In the genomic region with DNA sequence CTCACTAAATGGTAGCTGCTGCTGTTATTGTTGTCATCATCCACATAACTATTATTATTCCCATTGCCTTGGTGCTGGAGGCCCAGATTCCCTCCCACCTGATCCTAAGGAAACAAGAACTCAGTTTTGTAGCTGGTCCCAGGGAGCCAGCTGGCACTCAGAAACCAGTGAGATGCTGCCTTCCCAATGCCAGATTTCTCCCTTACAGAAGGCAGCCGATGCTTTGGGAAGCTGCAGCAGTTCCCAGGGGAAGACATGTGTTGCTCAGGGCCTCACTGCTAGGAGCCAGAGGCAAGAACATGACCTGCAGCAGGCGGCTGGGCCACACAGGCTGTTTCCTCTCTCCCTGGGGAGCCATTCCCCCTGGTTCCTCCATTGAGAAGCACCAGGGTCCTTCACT, we compare ENCODE assay signal across 27 cellular contexts. TPM values are rescaled to one million over a fixed set of nuclear protein-coding genes. Genes with fewer than 3 reads are reported as not detected.
DNase-seq lines count a peak whose midpoint lies in the region; TF ChIP-seq lines count a peak whose summit lies in the region.
"Had no signal": no experiment of that assay in that cellular context is flagged by ENCODE, and none has a peak within 500 bp of the region (broad histone marks: within the 10 kb centered on the region; RNA-seq: fewer than 3 reads in every experiment).

No MANE protein-coding gene starts in this region.

- H3K4me1 ChIP-seq in BLaER1 treated with 17β-estradiol and CSF1 and Interleukin-3, amounts not matched to agents 10 nM and 100 nM: peaks cover 15 to 27% (median 18%) of the 10 kb centered on the region in 10 experiments
- no peaks in the 10 kb centered on the region for H3K4me1 ChIP-seq in prostate gland (replicated peaks)
- H3K4me1 ChIP-seq: Caco-2 had no signal

- H3K36me3 ChIP-seq in BLaER1 treated with 17β-estradiol and CSF1 and Interleukin-3, amounts not matched to agents 10 nM and 100 nM: no peaks in the 10 kb centered on the region
- no peaks in the 10 kb centered on the region for H3K36me3 ChIP-seq in prostate gland
- H3K36me3 ChIP-seq: MG63 had no signal

- no peak for TF ChIP-seq POLR2A in prostate gland (IDR thresholded peaks at IDR 0.05)

- no peak overlapping the region for H3K4me3 ChIP-seq in BLaER1 treated with 17β-estradiol and CSF1 and Interleukin-3, amounts not matched to agents 10 nM and 100 nM
- no peak overlapping the region for H3K4me3 ChIP-seq in dorsolateral prefrontal cortex
- H3K4me3 ChIP-seq in prostate gland: no peak overlapping the region
- H3K4me3 ChIP-seq: K562, MG63, PC-9, SK-N-MC had no signal

- H3K4me2 ChIP-seq in BLaER1 treated with 17β-estradiol and CSF1 and Interleukin-3, amounts not matched to agents 10 nM and 100 nM: peak overlapping the region; percentile 38 to 69 (median 55)
- H3K4me2 ChIP-seq: PC-9 had no signal

- H3K27me3 ChIP-seq in BLaER1 treated with 17β-estradiol and CSF1 and Interleukin-3, amounts not matched to agents 10 nM and 100 nM: no peaks in the 10 kb centered on the region
- H3K27me3 ChIP-seq in dorsolateral prefrontal cortex (peaks cover 0 to 6% (median 0%) of the 10 kb centered on the region in 45 donors), prostate gland (replicated peaks; ENCODE audit: insufficient read depth) (no peaks in the 10 kb centered on the region)

- H4K20me1 ChIP-seq in BLaER1 treated with 17β-estradiol and CSF1 and Interleukin-3, amounts not matched to agents 10 nM and 100 nM: no peaks in the 10 kb centered on the region

- H3K9me3 ChIP-seq in BLaER1 treated with 17β-estradiol and CSF1 and Interleukin-3, amounts not matched to agents 10 nM and 100 nM (replicated peaks in 1 of 11): no peaks in the 10 kb centered on the region
- no peaks in the 10 kb centered on the region for H3K9me3 ChIP-seq in prostate gland
- H3K9me3 ChIP-seq: Caco-2, MG63 had no signal

- H3K9ac ChIP-seq in BLaER1 treated with 17β-estradiol and CSF1 and Interleukin-3, amounts not matched to agents 10 nM and 100 nM: no peak overlapping the region

- intact Hi-C loops in dorsolateral prefrontal cortex (cut with DNase I) (no loop called here), prostate gland (cut with DNase I) (no loop called here)

- no peak overlapping the region for H3K27ac ChIP-seq in BLaER1 treated with 17β-estradiol and CSF1 and Interleukin-3, amounts not matched to agents 10 nM and 100 nM
- H3K27ac ChIP-seq in dorsolateral prefrontal cortex (peak overlapping the region in 37 of 59 donors; percentile 13 to 82 (median 52)), prostate gland (no peak overlapping the region)
- H3K27ac ChIP-seq: HL-60, PC-9, SK-N-MC had no signal

- peak; percentile 19 for DNase-seq in NCI-H2171 (lab: John Stamatoyannopoulos, UW)
- DNase-seq in dorsolateral prefrontal cortex: peak in 6 of 10 donors; percentile 17 to 68 (median 58)
- peak; percentile 63 for DNase-seq in occipital lobe (lab: John Stamatoyannopoulos, UW)
- no peak for DNase-seq in kidney glomerular epithelial cell (lab: John Stamatoyannopoulos, UW)
- no peak for DNase-seq in prostate gland (ENCODE audit: low spot score)
- DNase-seq in activated naive CD4-positive, alpha-beta T cell (lab: John Stamatoyannopoulos, UW): no peak
- no peak for DNase-seq in DMS53 treated with DMSO at 0.1 percent for 48 hours (lab: John Stamatoyannopoulos, UW; ENCODE audit: unreplicated experiment)
- DNase-seq: Caco-2; CD4-positive, alpha-beta memory T cell; DMS153; GDM1; MG63; NCI-H1092; NCI-H146; NCI-H2081 treated with DMSO at 0.1 percent for 48 hours; NCI-H446 treated with DMSO at 0.1 percent for 48 hours; NCI-H69; PC-9; RPMI8226; SHP77 had no signal

- TF ChIP-seq CTCF in dorsolateral prefrontal cortex (IDR thresholded peaks at IDR 0.05 in 54 of 56, conservative IDR thresholded peaks at IDR 0.05 in 2 of 56; ENCODE audit: low read depth in 1 of 56, partially characterized antibody in 56 of 56) (no peak), prostate gland (IDR thresholded peaks at IDR 0.05) (no peak)

- 63% methylated on average over 2 of the region's 2 CpGs for WGBS in prostate gland

RNA-seq across cellular contexts. Expression of gene GRIN2A, which starts 59.8 kb away (rescaled TPM):
- total RNA-seq in dorsolateral prefrontal cortex: 100 to 1,000 TPM in 115 of 120 experiments, 10 to 100 TPM in 5; 52.1 to 201 (median 143) TPM
- total RNA-seq in occipital lobe: 10.9 TPM
- total RNA-seq in prostate gland: 10 to 100 TPM in 1 of 2 donors, under 1 TPM in 1; 0.23 to 11.4 TPM
- total RNA-seq: CD4-positive, alpha-beta memory T cell; HepG2; HT-29; K562; LHCN-M2; PC-9 had no signal

Comparison
In these comparisons a context has a peak if more than half of its experiments do, and no peak if none do; other contexts are left out.
1. H3K27ac ChIP-seq: peak in dorsolateral prefrontal cortex (37 of 59); none in BLaER1 treated with 17β-estradiol and CSF1 and Interleukin-3, amounts not matched to agents 10 nM and 100 nM (0 of 11) and prostate gland (0 of 2).
2. DNase-seq: peak in NCI-H2171 (single experiment), dorsolateral prefrontal cortex (6 of 10) and occipital lobe (single experiment); none in kidney glomerular epithelial cell (single experiment), prostate gland (single experiment), activated naive CD4-positive, alpha-beta T cell (0 of 4) and DMS53 treated with DMSO at 0.1 percent for 48 hours (single experiment).